Comparison of ENCODE assay signal across 17 cellular contexts in the genomic region with DNA sequence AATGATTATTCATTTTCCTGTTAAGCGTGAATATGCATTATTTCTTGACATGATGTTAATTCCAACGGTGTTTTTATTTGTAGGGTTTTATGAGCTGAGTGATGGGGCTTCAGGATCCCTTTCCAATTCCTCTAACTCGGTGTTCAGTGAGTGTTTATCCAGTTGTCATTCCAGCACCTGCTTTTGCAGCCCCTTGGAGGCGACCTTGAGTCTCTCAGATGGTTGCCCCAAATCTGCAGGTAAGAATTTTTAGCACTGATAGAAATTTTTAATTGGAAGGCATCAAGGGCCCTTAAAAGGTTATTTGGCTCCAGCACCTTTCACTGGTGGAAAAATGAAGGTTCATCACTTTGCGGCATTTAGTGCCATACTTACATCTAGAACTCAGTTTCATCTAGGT. TPM values are rescaled to one million over a fixed set of nuclear protein-coding genes. Genes with fewer than 3 reads are reported as not detected.
A peak's percentile ranks its signal among the peaks of the same experiment; 100 is the strongest.
DNase-seq lines count a peak whose midpoint lies in the region; ATAC-seq, FAIRE-seq and TF ChIP-seq lines count a peak whose summit lies in the region.
"Had no signal": no experiment of that assay in that cellular context is flagged by ENCODE, and none has a peak within 500 bp of the region (broad histone marks: within the 10 kb centered on the region; RNA-seq: fewer than 3 reads in every experiment).

No MANE protein-coding gene starts in this region.

- TF ChIP-seq RAD21 in GM12878 (IDR thresholded peaks at IDR 0.05; ENCODE audit: insufficient read depth, low read depth, low read length) = no peak

- ATAC-seq in GM12878 (no peak), HG02571 (IDR thresholded peaks at IDR 0.05; ENCODE audit: unreplicated experiment) (no peak), HG03280 (IDR thresholded peaks at IDR 0.05; ENCODE audit: unreplicated experiment) (no peak)
- ATAC-seq: effector memory CD8-positive, alpha-beta T cell; natural killer cell treated with Interleukin-12 subunit alpha and Interleukin-12 subunit beta and Interleukin-15 and Interleukin-18, amount 100 ng/mL, for 72 hours had no signal

- SMC1A ChIA-PET in GM12878 (lab: Charles Lee; ENCODE audit: uncharacterized antibody, unreplicated experiment) = interaction anchor here (0.6 to 10.7 kb wide), 27 partner anchors 9 to 481 kb away, joined by 3 to 150 read pairs (median 5); no protein-coding TSS in a partner anchor

- in situ Hi-C loops in GM12878 (cut with MboI) = no loop called here

- H3K9ac ChIP-seq in GM12878 (ENCODE audit: control insufficient read depth, insufficient read depth, low read length) = no peak overlapping the region

- H3K4me2 ChIP-seq in GM12878 (ENCODE audit: control insufficient read depth, insufficient read depth) (no peak overlapping the region), hepatocyte (no peak overlapping the region)

- TF ChIP-seq EP300 in GM12878 (IDR thresholded peaks at IDR 0.05; ENCODE audit: borderline replicate concordance in 1 of 2, control insufficient read depth in 1 of 2, low read depth in 2 of 2, low read length in 2 of 2) = no peak

- H3K36me3 ChIP-seq in BE2C (no peaks in the 10 kb centered on the region), GM12878 (ENCODE audit: control insufficient read depth in 2 of 2, insufficient read depth in 2 of 2, low read length in 1 of 2) (peaks cover 0 to 3% of the 10 kb centered on the region in 2 experiments; a peak in 1 of 4 replicates), hepatocyte (replicated peaks; ENCODE audit: insufficient read depth, low read depth) (no peaks in the 10 kb centered on the region)

- DNase-seq in BE2C (no peak), GM18507 (ENCODE audit: extremely low spot score, insufficient read length, low read depth) (no peak), GM12878 (ENCODE audit: low read depth, low spot score) (no peak), hepatocyte (ENCODE audit: low spot score) (no peak), NCI-H187 (lab: John Stamatoyannopoulos, UW) (no peak)
- DNase-seq: activated CD4-positive, alpha-beta T cell treated with anti-CD3 and anti-CD28 coated beads, Interleukin-2, amount 10 ng/mL, durations not matched to agents 7 days and 5 days; activated naive CD4-positive, alpha-beta T cell treated with anti-CD3 and anti-CD28 coated beads for 36 hours; activated T-cell treated with anti-CD3 and anti-CD28 coated beads for 4 hours; DND-41; effector memory CD8-positive, alpha-beta T cell; HCEC 1CT; MV-4-11; T-helper 9 cell had no signal

- peaks cover 48% of the 10 kb centered on the region for H3K27me3 ChIP-seq in BE2C
- peaks cover 0 to 8% of the 10 kb centered on the region in 2 experiments; a peak in 2 of 4 replicates for H3K27me3 ChIP-seq in GM12878 (replicated peaks in 1 of 2; ENCODE audit: control insufficient read depth in 2 of 2, insufficient read depth in 2 of 2, low read length in 1 of 2)
- H3K27me3 ChIP-seq in hepatocyte = no peaks in the 10 kb centered on the region
- H3K27me3 ChIP-seq: SJSA1 had no signal

- TF ChIP-seq CTCF in BE2C (IDR thresholded peaks at IDR 0.05; ENCODE audit: low read depth, low read length) = peak; percentile 33
- peak; percentile 10 to 28 (median 22); a peak in 2 of 6 replicates for TF ChIP-seq CTCF in GM12878 (IDR thresholded peaks at IDR 0.05 in 2 of 3, conservative IDR thresholded peaks at IDR 0.05 in 1 of 3; ENCODE audit: control insufficient read depth in 2 of 3, extremely low read depth in 1 of 3, insufficient read depth in 1 of 3, low read depth in 3 of 3, low read length in 3 of 3)
- TF ChIP-seq CTCF in hepatocyte (IDR thresholded peaks at IDR 0.05; ENCODE audit: poor library complexity) = peak; percentile 10

- WGBS in GM12878 (ENCODE audit: insufficient coverage, insufficient replicate concordance, low lambda C conversion rate, missing lambda C conversion rate) = 59% methylated on average over 5 of the region's 5 CpGs
- 92% methylated on average over 5 of the region's 5 CpGs for WGBS in hepatocyte (ENCODE audit: low lambda C conversion rate, missing lambda C conversion rate)

- no TSS peak for BruUV-seq in GM12878 (replicated peaks; lab: Mats Ljungman, UMichigan)

- POLR2A ChIA-PET in GM12878 (lab: Charles Lee) = interaction anchor here (2.5 kb wide), 1 partner anchor 156 kb away, joined by 8 read pairs; no protein-coding TSS in a partner anchor

- H3K9me2 ChIP-seq in hepatocyte (replicated peaks; ENCODE audit: insufficient read depth) = no peaks in the 10 kb centered on the region

- H2AFZ ChIP-seq in GM12878 (ENCODE audit: control insufficient read depth, low read depth, low read length) (no peak overlapping the region), hepatocyte (no peak overlapping the region)

- H3K4me3 ChIP-seq in BE2C (ENCODE audit: low read depth, low read length) (no peak overlapping the region), GM12878 (no peak overlapping the region), hepatocyte (no peak overlapping the region)
- H3K4me3 ChIP-seq: SJSA1 had no signal

- H4K20me1 ChIP-seq in GM12878 (ENCODE audit: control insufficient read depth, insufficient read depth) (no peaks in the 10 kb centered on the region), hepatocyte (ENCODE audit: insufficient read depth, poor library complexity, severe bottlenecking) (no peaks in the 10 kb centered on the region)

- intact Hi-C loops in GM12878 (cut with micrococcal nuclease; ENCODE audit: unreplicated experiment) = loop anchor here (1.0 to 5.0 kb wide), 5 partner anchors 91 to 801 kb away; no protein-coding TSS in a partner anchor

- TF ChIP-seq POLR2A in GM12878 (IDR thresholded peaks at IDR 0.05; ENCODE audit: low read depth, low read length) = no peak

- H3K4me1 ChIP-seq in BE2C = no peaks in the 10 kb centered on the region
- H3K4me1 ChIP-seq in GM12878 (ENCODE audit: control insufficient read depth, insufficient read depth, low read length) = no peaks in the 10 kb centered on the region; the same call in 1 of the 2 replicates
- H3K4me1 ChIP-seq in hepatocyte (ENCODE audit: insufficient read depth) = peaks cover 7% of the 10 kb centered on the region

- RAD21 ChIA-PET in GM12878 (lab: Charles Lee; ENCODE audit: unreplicated experiment) = interaction anchor here (0.8 to 6.8 kb wide), 14 partner anchors 9 to 482 kb away, joined by 3 to 106 read pairs (median 3); no protein-coding TSS in a partner anchor

- H3K79me2 ChIP-seq in GM12878 (ENCODE audit: control insufficient read depth, insufficient read depth, low read length) (no peaks in the 10 kb centered on the region), hepatocyte (peaks cover 29% of the 10 kb centered on the region)

- H3K27ac ChIP-seq in GM12878 (ENCODE audit: control insufficient read depth, insufficient read depth) (no peak overlapping the region), hepatocyte (no peak overlapping the region)
- H3K27ac ChIP-seq: SJSA1 had no signal

- CTCF ChIA-PET in GM12878 (lab: Yijun Ruan, JAX) = interaction anchor here (0.7 to 8.9 kb wide), 22 partner anchors 10 to 802 kb away, joined by 3 to 95 read pairs (median 4); no protein-coding TSS in a partner anchor

- FAIRE-seq in GM18507 (lab: Jason Lieb, UNC) (peak; percentile 21), GM12878 (lab: Jason Lieb, UNC) (no peak)

- H3K9me3 ChIP-seq in BE2C (no peaks in the 10 kb centered on the region), GM12878 (replicated peaks; ENCODE audit: control insufficient read depth, insufficient read depth, low read length) (no peaks in the 10 kb centered on the region), hepatocyte (ENCODE audit: low read depth) (no peaks in the 10 kb centered on the region)
- H3K9me3 ChIP-seq: SJSA1 had no signal

TF ChIP-seq in GM12878, 131 proteins besides CTCF, POLR2A, EP300 and RAD21:
- TF ChIP-seq ZNF207 (IDR thresholded peaks at IDR 0.05; ENCODE audit: borderline replicate concordance) (no peak), DPF2 (IDR thresholded peaks at IDR 0.05) (no peak), JUNB (IDR thresholded peaks at IDR 0.05) (no peak), EED (IDR thresholded peaks at IDR 0.05; ENCODE audit: low read depth) (no peak), RUNX3 (IDR thresholded peaks at IDR 0.05; ENCODE audit: low read length) (no peak)
TF ChIP-seq in GM12878: peak in this region for 0.

RNA-seq across cellular contexts. Expression of gene DACT1, which starts 3.7 kb away (rescaled TPM):
- polyA plus RNA-seq in BE2C (2012; ENCODE audit: insufficient read depth, insufficient read length, low read depth) = not detected
- 8.0 and 8.1 TPM in 2 replicates for total RNA-seq in GM12878 (2013; cell fraction: nucleolus; rRNA removed)
- total RNA-seq in GM12878 (2014; rRNA removed) (0.87 and 1.1 TPM in 2 replicates), GM12878 (2014; rRNA removed; fragmentation: Illumina TruSeq; extraction: Trizol) (0.69 and 0.76 TPM in 2 replicates), GM12878 (2021) (1.3 TPM in 2 replicates), hepatocyte (17.5 and 19.6 TPM in 2 replicates)
- polyA plus RNA-seq in GM12878 (2011; ENCODE audit: low read depth) = not detected
- polyA plus RNA-seq in GM12878 (2011; rRNA removed) (2.3 and 2.9 TPM in 2 replicates), GM12878 (2014; fragmentation: Illumina TruSeq; extraction: Trizol) (1.1 and 2.3 TPM in 2 replicates), GM12878 (2014; fragmentation: Nextera tagmentation; extraction: Ambion mirVana) (under 1 TPM; 0.16 to 0.27 TPM), GM12878 (2014; rRNA removed) (0.90 and 1.1 TPM in 2 replicates), GM12878 (2016; fragmentation: Nextera tagmentation; extraction: Ambion mirVana) (under 1 TPM; 0.13 to 0.29 TPM), hepatocyte (13.2 and 14.0 TPM in 2 replicates)
- 3.7 and 4.5 TPM in 2 replicates for polyA plus RNA-seq in GM12878 (2011; cell fraction: cytosol; rRNA removed)
- polyA plus RNA-seq in GM12878 (2011; cell fraction: nucleus; rRNA removed) = 3.0 and 3.7 TPM in 2 replicates
- 0.27 and 0.36 TPM in 2 replicates for polyA plus RNA-seq in GM12878 (2012)
- 5.6 and 6.2 TPM in 2 replicates for polyA minus RNA-seq in GM12878 (2011; rRNA and poly(A)+ RNA removed)
- polyA minus RNA-seq in GM12878 (2011; cell fraction: cytosol; rRNA and poly(A)+ RNA removed) = 1.5 and 2.4 TPM in 2 replicates
- 1.7 TPM in 2 replicates for polyA minus RNA-seq in GM12878 (2011; cell fraction: nucleus; rRNA and poly(A)+ RNA removed)
- total RNA-seq: natural killer cell treated with Interleukin-12 subunit alpha and Interleukin-12 subunit beta and Interleukin-15 and Interleukin-18, amount 100 ng/mL, for 72 hours had no signal
